In genomic region chr3:32813180-32813579, GRCh38 we compare ENCODE assay signal across 18 cellular contexts. TPM values are rescaled to one million over a fixed set of nuclear protein-coding genes. Genes with fewer than 3 reads are reported as not detected.
DNase-seq lines count a peak whose midpoint lies in the region; ATAC-seq and TF ChIP-seq lines count a peak whose summit lies in the region.
"Had no signal": no experiment of that assay in that cellular context is flagged by ENCODE, and none has a peak within 500 bp of the region (broad histone marks: within the 10 kb centered on the region; RNA-seq: fewer than 3 reads in every experiment).

No MANE protein-coding gene starts in this region.

- peaks cover 31% of the 10 kb centered on the region for H3K27me3 ChIP-seq in BLaER1
- no peaks in the 10 kb centered on the region for H3K27me3 ChIP-seq in hepatocyte
- H3K27me3 ChIP-seq in GM23248 (replicated peaks; ENCODE audit: insufficient read depth), result peaks cover 41% of the 10 kb centered on the region
- peaks cover 0 to 24% of the 10 kb centered on the region in 2 donors for H3K27me3 ChIP-seq in Peyer's patch
- H3K27me3 ChIP-seq in esophagus squamous epithelium, result peaks cover 0 to 46% (median 8%) of the 10 kb centered on the region in 4 donors

- DNase-seq in hepatocyte (ENCODE audit: low spot score) (peak; percentile 71), GM23248 (no peak), Peyer's patch (no peak), esophagus squamous epithelium (lab: John Stamatoyannopoulos, UW) (no peak)
- DNase-seq: activated CD8-positive, alpha-beta T cell treated with anti-CD3 and anti-CD28 coated beads, Interleukin-2, amount 10 ng/mL, durations not matched to agents 7 days and 5 days; activated naive CD4-positive, alpha-beta T cell treated with Interleukin-2 at 50 U/mL for 16 hours; caudate nucleus; DND-41; heart right ventricle; Karpas-422; NCI-H2107; OCI-M1 had no signal

- TF ChIP-seq CTCF in hepatocyte (IDR thresholded peaks at IDR 0.05; ENCODE audit: poor library complexity) (no peak), Peyer's patch (IDR thresholded peaks at IDR 0.05) (no peak), esophagus squamous epithelium (IDR thresholded peaks at IDR 0.05) (no peak)

- in situ Hi-C loops in GM23248 (cut with MboI), result no loop called here

- no peaks in the 10 kb centered on the region for H3K36me3 ChIP-seq in BLaER1
- no peaks in the 10 kb centered on the region for H3K36me3 ChIP-seq in hepatocyte (replicated peaks; ENCODE audit: insufficient read depth, low read depth)
- no peaks in the 10 kb centered on the region for H3K36me3 ChIP-seq in GM23248 (ENCODE audit: low read depth)
- no peaks in the 10 kb centered on the region for H3K36me3 ChIP-seq in Peyer's patch
- H3K36me3 ChIP-seq in esophagus squamous epithelium, result no peaks in the 10 kb centered on the region
- H3K36me3 ChIP-seq: heart right ventricle had no signal

- H3F3A ChIP-seq in GM23248 (ENCODE audit: insufficient read depth), result no peaks in the 10 kb centered on the region

- H3K4me3 ChIP-seq in BLaER1 (no peak overlapping the region), hepatocyte (no peak overlapping the region), GM23248 (no peak overlapping the region), Peyer's patch (no peak overlapping the region), esophagus squamous epithelium (no peak overlapping the region)
- H3K4me3 ChIP-seq: heart right ventricle had no signal

- H3K9ac ChIP-seq in BLaER1 (no peak overlapping the region), GM23248 (no peak overlapping the region)
- H3K9ac ChIP-seq: parathyroid adenoma had no signal

- H3K4me1 ChIP-seq in BLaER1, result peaks cover 46% of the 10 kb centered on the region
- peaks cover 18% of the 10 kb centered on the region for H3K4me1 ChIP-seq in hepatocyte (ENCODE audit: insufficient read depth)
- H3K4me1 ChIP-seq in GM23248 (ENCODE audit: insufficient read depth), result no peaks in the 10 kb centered on the region
- peaks cover 0 to 20% (median 10%) of the 10 kb centered on the region in 4 donors for H3K4me1 ChIP-seq in Peyer's patch
- peaks cover 12 to 21% (median 17%) of the 10 kb centered on the region in 3 donors for H3K4me1 ChIP-seq in esophagus squamous epithelium
- H3K4me1 ChIP-seq: parathyroid adenoma had no signal

- H3K9me3 ChIP-seq in BLaER1 (peaks cover 7% of the 10 kb centered on the region), hepatocyte (ENCODE audit: low read depth) (no peaks in the 10 kb centered on the region), GM23248 (ENCODE audit: low read depth) (no peaks in the 10 kb centered on the region), Peyer's patch (no peaks in the 10 kb centered on the region), esophagus squamous epithelium (no peaks in the 10 kb centered on the region)
- H3K9me3 ChIP-seq: heart right ventricle had no signal

- H4K20me1 ChIP-seq in BLaER1, result peaks cover 10% of the 10 kb centered on the region
- H4K20me1 ChIP-seq in hepatocyte (ENCODE audit: insufficient read depth, poor library complexity, severe bottlenecking), result no peaks in the 10 kb centered on the region
- no peaks in the 10 kb centered on the region for H4K20me1 ChIP-seq in GM23248 (ENCODE audit: insufficient read depth)

- 8% methylated on average over 2 of the region's 2 CpGs for WGBS in hepatocyte (ENCODE audit: low lambda C conversion rate, missing lambda C conversion rate)
- 2 to 6% methylated on average over 2 of the region's 2 CpGs for WGBS in GM23248 (ENCODE audit: low coverage in 1 of 2, low lambda C conversion rate in 2 of 2, missing lambda C conversion rate in 2 of 2), 2 experiments
- 11% methylated on average over 2 of the region's 2 CpGs for whole genome bisulfite sequencing in esophagus squamous epithelium, 2 donors

- H3K4me2 ChIP-seq in BLaER1 (peak overlapping the region; percentile 98; the same call in 1 of the 2 replicates), hepatocyte (no peak overlapping the region), GM23248 (ENCODE audit: unreplicated experiment) (no peak overlapping the region)

- H2AFZ ChIP-seq in hepatocyte (no peak overlapping the region), GM23248 (no peak overlapping the region)
- H2AFZ ChIP-seq: parathyroid adenoma had no signal

- H3K27ac ChIP-seq in BLaER1 (no peak overlapping the region), hepatocyte (peak overlapping the region; percentile 81), GM23248 (no peak overlapping the region), Peyer's patch (no peak overlapping the region), esophagus squamous epithelium (no peak overlapping the region)
- H3K27ac ChIP-seq: heart right ventricle, parathyroid adenoma had no signal

- TF ChIP-seq POLR2A in Peyer's patch (IDR thresholded peaks at IDR 0.05), result no peak
- TF ChIP-seq POLR2A in esophagus squamous epithelium (IDR thresholded peaks at IDR 0.05), result no peak

- peak; percentile 63 for ATAC-seq in GM21619 (IDR thresholded peaks at IDR 0.05; ENCODE audit: unreplicated experiment)
- ATAC-seq in HG03571 (IDR thresholded peaks at IDR 0.05; ENCODE audit: unreplicated experiment), result peak; percentile 60
- ATAC-seq in GM21526 (IDR thresholded peaks at IDR 0.05; ENCODE audit: low FRiP score, unreplicated experiment), result no peak
- ATAC-seq: activated CD8-positive, alpha-beta T cell treated with anti-CD3 and anti-CD28 coated beads, Interleukin-2, amount 10 ng/mL, durations not matched to agents 7 days and 5 days; heart right ventricle had no signal

- intact Hi-C loops in esophagus squamous epithelium (cut with DNase I), result no loop called here

- H3K9me2 ChIP-seq in hepatocyte (replicated peaks; ENCODE audit: insufficient read depth), result no peaks in the 10 kb centered on the region
- no peaks in the 10 kb centered on the region for H3K9me2 ChIP-seq in GM23248 (ENCODE audit: insufficient read depth)

- H3K79me2 ChIP-seq in hepatocyte (peaks cover 8% of the 10 kb centered on the region), GM23248 (ENCODE audit: insufficient read depth) (no peaks in the 10 kb centered on the region)
- H3K79me2 ChIP-seq: parathyroid adenoma had no signal

RNA-seq across cellular contexts. Expression of gene TRIM71, which starts 4.6 kb away (rescaled TPM):
- total RNA-seq in hepatocyte, result 11.5 and 14.5 TPM in 2 replicates
- 1.9 and 2.5 TPM in 2 replicates for polyA plus RNA-seq in hepatocyte
- total RNA-seq in GM23248 (2014; rRNA removed; shearing (Covaris generic)), result under 0.01 TPM in 1 of 2 replicates, not detected in the other
- 0.03 TPM in 1 of 2 replicates, not detected in the other for polyA plus RNA-seq in GM23248 (2016; fragmentation: Nextera tagmentation; extraction: Ambion mirVana)
- not detected for total RNA-seq in Peyer's patch
- total RNA-seq in esophagus squamous epithelium, result not detected
- total RNA-seq: activated CD8-positive, alpha-beta T cell treated with anti-CD3 and anti-CD28 coated beads, Interleukin-2, amount 10 ng/mL, durations not matched to agents 7 days and 5 days had no signal
- polyA plus RNA-seq: heart right ventricle, urinary bladder had no signal

Comparison
In these comparisons a context has a peak if more than half of its experiments do, and no peak if none do; other contexts are left out.
1. RNA of gene TRIM71, which starts 4.6 kb away (total RNA-seq): 11.5 to 14.5 TPM in hepatocyte; under 0.01 TPM in GM23248, not detected in Peyer's patch and not detected in esophagus squamous epithelium; every median in the first group is over 10 times any median in the second.